ENCODE assay signal across 17 cellular contexts in the genomic region with DNA sequence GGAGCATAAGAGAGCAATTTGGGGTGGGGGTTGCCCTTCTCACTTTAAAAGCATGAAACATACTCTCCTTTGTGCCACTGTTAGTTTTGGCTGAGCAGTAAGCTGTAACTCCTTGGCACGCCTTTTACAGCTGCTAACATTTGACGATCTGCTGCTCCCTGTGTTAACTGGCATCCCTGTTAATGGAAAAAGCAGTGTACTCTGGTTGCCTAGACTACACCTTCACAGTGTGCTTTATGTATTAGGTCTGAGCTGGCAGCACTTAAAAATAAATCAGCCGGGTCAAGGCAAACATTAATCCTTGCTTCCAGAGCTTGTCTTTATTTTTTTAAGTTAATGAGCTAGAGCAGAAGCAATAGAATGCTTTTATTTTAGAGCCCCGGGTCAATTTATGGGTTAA. TPM values are rescaled to one million over a fixed set of nuclear protein-coding genes. Genes with fewer than 3 reads are reported as not detected.
DNase-seq lines count a peak whose midpoint lies in the region; ATAC-seq lines count a peak whose summit lies in the region.
"Had no signal": no experiment of that assay in that cellular context is flagged by ENCODE, and none has a peak within 500 bp of the region (broad histone marks: within the 10 kb centered on the region; RNA-seq: fewer than 3 reads in every experiment).

No MANE protein-coding gene starts in this region.

- ATAC-seq in GM21619 (IDR thresholded peaks at IDR 0.05; ENCODE audit: unreplicated experiment) (no peak), HG03097 (IDR thresholded peaks at IDR 0.05; ENCODE audit: low FRiP score, unreplicated experiment) (no peak)
- ATAC-seq: activated T-helper 17 cell treated with anti-CD3 and anti-CD28 coated beads, Interleukin-2, amount 50 U/mL, for 72 hours; T-cell had no signal

- peak; percentile 8 for DNase-seq in A172 (ENCODE audit: low spot score)
- DNase-seq in NCI-H128 (lab: John Stamatoyannopoulos, UW; ENCODE audit: unreplicated experiment): peak; percentile 27
- peak; percentile 87 for DNase-seq in NCI-H69 (lab: John Stamatoyannopoulos, UW)
- DNase-seq in kidney glomerular epithelial cell (lab: John Stamatoyannopoulos, UW): peak; percentile 76
- no peak for DNase-seq in activated CD4-positive, alpha-beta T cell treated with anti-CD3 and anti-CD28 coated beads, Interleukin-2, amount 50 U/mL, for 4 hours
- DNase-seq in activated CD4-positive, alpha-beta T cell treated with anti-CD3 and anti-CD28 coated beads, Interleukin-2, amount 50 U/mL, for 1 hour: no peak
- DNase-seq: activated CD4-positive, alpha-beta T cell treated with anti-CD3 and anti-CD28 coated beads for 48 hours; effector memory CD4-positive, alpha-beta T cell; foreskin melanocyte; GOT3; MG63; stimulated activated CD8-positive, alpha-beta memory T cell treated with anti-CD3 and anti-CD28 coated beads, Interleukin-4, amount 100 ng/mL, for 48 hours; T-cell had no signal

RNA-seq across cellular contexts. Expression of gene CFAP221, which starts 54.3 kb away (rescaled TPM):
- total RNA-seq in A172 (2014; rRNA removed; shearing (Covaris generic)): 0.22 and 0.57 TPM in 2 replicates
- total RNA-seq: activated T-helper 17 cell treated with anti-CD3 and anti-CD28 coated beads, Interleukin-2, amount 50 U/mL, for 72 hours; OCI-LY7; T-cell had no signal

Comparison
In these comparisons a context has a peak if more than half of its experiments do, and no peak if none do; other contexts are left out.
1. DNase-seq: peak in A172 (single experiment), NCI-H128 (single experiment), NCI-H69 (single experiment) and kidney glomerular epithelial cell (single experiment); none in activated CD4-positive, alpha-beta T cell treated with anti-CD3 and anti-CD28 coated beads, Interleukin-2, amount 50 U/mL, for 4 hours (0 of 2) and activated CD4-positive, alpha-beta T cell treated with anti-CD3 and anti-CD28 coated beads, Interleukin-2, amount 50 U/mL, for 1 hour (single experiment).